ENCODE assay signal across 8 cellular contexts in genomic region chr1:148038462-148039333, GRCh38.
DNase-seq lines count a peak whose midpoint lies in the region; ATAC-seq, FAIRE-seq and TF ChIP-seq lines count a peak whose summit lies in the region.
"Not testable (repeated sequence)": the region's sequence is repeated elsewhere in the genome, so short reads cannot be mapped to it uniquely, and the experiment has no call there.

No MANE protein-coding gene starts in this region.

- CTCF ChIA-PET in A549 (lab: Yijun Ruan, JAX); GM12878 (lab: Yijun Ruan, JAX): not testable (repeated sequence)

- not testable (repeated sequence) for H3K9me3 ChIP-seq in A549; GM12878 (replicated peaks; ENCODE audit: control insufficient read depth, insufficient read depth, low read length); gastrocnemius medialis

- TF ChIP-seq RAD21 in A549 (conservative IDR thresholded peaks at IDR 0.05 in 1 of 2, IDR thresholded peaks at IDR 0.05 in 1 of 2): 0 out of 5 replicates have a peak, but pooled peaks of 1 of the 2 experiments have one; percentile 1
- not testable (repeated sequence) for TF ChIP-seq RAD21 in GM12878 (IDR thresholded peaks at IDR 0.05; ENCODE audit: insufficient read depth, low read depth, low read length)

- SMC1A ChIA-PET in GM12878 (lab: Charles Lee; ENCODE audit: uncharacterized antibody, unreplicated experiment): not testable (repeated sequence)

- TF ChIP-seq EP300 in A549 (IDR thresholded peaks at IDR 0.05); GM12878 (IDR thresholded peaks at IDR 0.05; ENCODE audit: borderline replicate concordance in 1 of 2, control insufficient read depth in 1 of 2, low read depth in 2 of 2, low read length in 2 of 2): not testable (repeated sequence)

- POLR2A ChIA-PET in A549 (lab: Yijun Ruan, JAX): interaction anchor here (0.6 to 1.0 kb wide), 7 partner anchors 225 to 1662 kb away, joined by 3 to 10 read pairs (median 5); partner anchors contain the start of gene ACP6
- POLR2A ChIA-PET in GM12878 (lab: Charles Lee): not testable (repeated sequence)

- ATAC-seq in A549 (peak; percentile 92 to 93), GM18858 (IDR thresholded peaks at IDR 0.05; ENCODE audit: unreplicated experiment) (peak; percentile 73), HG02981 (IDR thresholded peaks at IDR 0.05; ENCODE audit: unreplicated experiment) (peak; percentile 80), GM12878 (peak; percentile 93), gastrocnemius medialis (peak; percentile 80 to 86)

- BruUV-seq in GM12878 (replicated peaks; lab: Mats Ljungman, UMichigan): TSS peak; percentile 100

- RAD21 ChIA-PET in GM12878 (lab: Charles Lee; ENCODE audit: unreplicated experiment): not testable (repeated sequence)

- H2AFZ ChIP-seq in GM12878 (ENCODE audit: control insufficient read depth, low read depth, low read length): peak overlapping the region; percentile 47; the same call in 1 of the 2 replicates

- not testable (repeated sequence) for H3K79me2 ChIP-seq in GM12878 (ENCODE audit: control insufficient read depth, insufficient read depth, low read length)

- TF ChIP-seq CTCF in A549 (IDR thresholded peaks at IDR 0.05); GM12878 (IDR thresholded peaks at IDR 0.05 in 2 of 3, conservative IDR thresholded peaks at IDR 0.05 in 1 of 3; ENCODE audit: control insufficient read depth in 2 of 3, extremely low read depth in 1 of 3, insufficient read depth in 1 of 3, low read depth in 3 of 3, low read length in 3 of 3); gastrocnemius medialis (IDR thresholded peaks at IDR 0.05 in 4 of 5, conservative IDR thresholded peaks at IDR 0.05 in 1 of 5): not testable (repeated sequence)

- H3K4me3 ChIP-seq in A549: peak overlapping the region; percentile 48
- H3K4me3 ChIP-seq in GM12878: not testable (repeated sequence)
- H3K4me3 ChIP-seq in gastrocnemius medialis: peak overlapping the region; percentile 43 to 55 (median 48)

- WGBS in A549 (ENCODE audit: missing lambda C conversion rate): under 1% methylated on average over 18 of the region's 38 CpGs
- WGBS in GM12878 (ENCODE audit: insufficient coverage, insufficient replicate concordance, low lambda C conversion rate, missing lambda C conversion rate): under 1% methylated on average over 17 of the region's 38 CpGs

- peak overlapping the region; percentile 60 for H3K9ac ChIP-seq in GM12878 (ENCODE audit: control insufficient read depth, insufficient read depth, low read length)

- not testable (repeated sequence) for FAIRE-seq in A549 (lab: Jason Lieb, UNC); GM12878 (lab: Jason Lieb, UNC)

- not testable (repeated sequence) for H4K20me1 ChIP-seq in GM12878 (ENCODE audit: control insufficient read depth, insufficient read depth)

- not testable (repeated sequence) for H3K4me1 ChIP-seq in A549; GM12878 (ENCODE audit: control insufficient read depth, insufficient read depth, low read length); gastrocnemius medialis

- H3K4me2 ChIP-seq in A549: peak overlapping the region; percentile 66
- H3K4me2 ChIP-seq in GM12878 (ENCODE audit: control insufficient read depth, insufficient read depth): peak overlapping the region; percentile 31; the same call in 1 of the 2 replicates

- not testable (repeated sequence) for H3K27me3 ChIP-seq in GM12878 (replicated peaks in 1 of 2; ENCODE audit: control insufficient read depth in 2 of 2, insufficient read depth in 2 of 2, low read length in 1 of 2); gastrocnemius medialis

- peak overlapping the region; percentile 79 to 84 for H3K27ac ChIP-seq in A549
- H3K27ac ChIP-seq in GM12878 (ENCODE audit: control insufficient read depth, insufficient read depth): peak overlapping the region; percentile 37; the same call in 1 of the 2 replicates
- H3K27ac ChIP-seq in gastrocnemius medialis: peak overlapping the region in 3 of 4 donors; percentile 39 to 51 (median 46)

- H3K36me3 ChIP-seq in GM12878 (ENCODE audit: control insufficient read depth in 2 of 2, insufficient read depth in 2 of 2, low read length in 1 of 2); gastrocnemius medialis: not testable (repeated sequence)

- TF ChIP-seq POLR2A in A549 (IDR thresholded peaks at IDR 0.05; ENCODE audit: low read length) (peak; percentile 76), GM12878 (IDR thresholded peaks at IDR 0.05; ENCODE audit: low read depth, low read length) (peak; percentile 73), gastrocnemius medialis (IDR thresholded peaks at IDR 0.05) (peak; percentile 61 to 77)

- intact Hi-C loops in GM12878 (cut with micrococcal nuclease; ENCODE audit: unreplicated experiment); gastrocnemius medialis (cut with DNase I; ENCODE audit: low total_unique reads): not testable (repeated sequence)

- DNase-seq in A549 (ENCODE audit: low read depth in 1 of 2, low spot score in 1 of 2): peak; percentile 37 to 96
- peak; percentile 76 for DNase-seq in NCI-H187 treated with DMSO at 0.1 percent for 48 hours (lab: John Stamatoyannopoulos, UW)
- DNase-seq in T-helper 22 cell (ENCODE audit: low read depth): peak; percentile 47
- peak; percentile 94 for DNase-seq in GM12878 (ENCODE audit: low read depth, low spot score)
- DNase-seq in iPS DF 19.7 (ENCODE audit: low read depth, low spot score): peak; percentile 94
- DNase-seq in gastrocnemius medialis: peak in 1 of 2 donors; percentile 58

- in situ Hi-C loops in GM12878 (cut with MboI); gastrocnemius medialis (cut with MboI; ENCODE audit: low sequenced_read_pairs in 4 of 4): not testable (repeated sequence)

TF ChIP-seq in A549, 52 proteins besides CTCF, POLR2A, EP300 and RAD21 (continues in another document):
- peak; percentile 99 for TF ChIP-seq FOSB (CRISPR knock-in tag; IDR thresholded peaks at IDR 0.05)
- peak; percentile 29 for TF ChIP-seq CHD2 (IDR thresholded peaks at IDR 0.05; ENCODE audit: low read length, partially characterized antibody)
- TF ChIP-seq GATA3 (IDR thresholded peaks at IDR 0.05; ENCODE audit: borderline replicate concordance): peak; percentile 47; the same call in 1 of the 2 replicates
- TF ChIP-seq BCL3 (IDR thresholded peaks at IDR 0.05): peak; percentile 100
- peak; percentile 93 for TF ChIP-seq TP53 (CRISPR knock-in tag; IDR thresholded peaks at IDR 0.05)
- TF ChIP-seq RARB (CRISPR knock-in tag; IDR thresholded peaks at IDR 0.05): peak; percentile 98
- 0 out of 2 replicates have a peak, but pooled peaks have one; percentile 34 for TF ChIP-seq ATOH8 (CRISPR knock-in tag; IDR thresholded peaks at IDR 0.05; ENCODE audit: low read depth)
- TF ChIP-seq MAZ (IDR thresholded peaks at IDR 0.05; ENCODE audit: borderline replicate concordance, low read depth, low read length): peak; percentile 32; the same call in 1 of the 2 replicates

TF ChIP-seq in GM12878, 131 proteins besides CTCF, POLR2A, EP300 and RAD21 (continues in another document):
- peak; percentile 58; the same call in 1 of the 2 replicates for TF ChIP-seq BCLAF1 (IDR thresholded peaks at IDR 0.05)
- TF ChIP-seq MLLT1 (IDR thresholded peaks at IDR 0.05): peak; percentile 91
- TF ChIP-seq ATF7 (IDR thresholded peaks at IDR 0.05; ENCODE audit: low read depth): peak; percentile 93
- TF ChIP-seq ATF2 (IDR thresholded peaks at IDR 0.05; ENCODE audit: low read length): peak; percentile 94
- TF ChIP-seq HDAC6 (IDR thresholded peaks at IDR 0.05; ENCODE audit: unreplicated experiment): peak; percentile 87
